ENCODE assay signal across 18 cellular contexts in the genomic region with DNA sequence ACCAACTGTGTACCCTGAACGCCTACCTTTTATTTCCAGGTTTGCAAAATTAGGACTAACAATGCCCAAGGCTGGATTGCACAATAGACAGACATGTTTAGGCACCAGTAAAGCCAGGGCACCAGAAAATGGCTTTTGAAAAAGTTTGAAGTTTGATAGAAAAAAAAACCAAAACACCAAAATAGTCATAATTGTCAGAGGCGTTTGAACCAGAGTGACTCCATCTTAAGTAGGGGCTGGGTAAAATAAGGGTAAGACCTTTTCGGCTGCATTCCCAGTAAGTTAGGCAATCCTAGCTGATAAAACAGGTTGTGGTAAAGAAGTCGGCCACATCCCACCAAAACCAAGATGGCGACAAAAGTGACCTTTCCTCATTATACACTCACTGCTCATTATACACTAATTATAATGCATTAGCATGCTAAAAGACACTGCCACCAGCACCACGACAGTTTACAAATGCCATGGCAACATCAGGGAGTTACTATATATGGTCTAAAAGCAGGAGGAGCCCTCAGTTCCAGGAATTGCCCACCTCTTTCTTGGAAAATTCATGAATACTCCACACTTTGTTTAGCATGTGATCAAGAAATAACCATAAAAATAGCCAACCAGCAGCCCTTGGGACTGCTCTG.
DNase-seq lines count a peak whose midpoint lies in the region; ATAC-seq, FAIRE-seq and TF ChIP-seq lines count a peak whose summit lies in the region.
"Had no signal": no experiment of that assay in that cellular context is flagged by ENCODE, and none has a peak within 500 bp of the region (broad histone marks: within the 10 kb centered on the region; RNA-seq: fewer than 3 reads in every experiment).

No MANE protein-coding gene starts in this region.

- no peak for ATAC-seq in activated T-cell treated with anti-CD3 and anti-CD28 coated beads, Interleukin-2, amount 50 U/mL, for 4 hours
- ATAC-seq in HG03342 (IDR thresholded peaks at IDR 0.05; ENCODE audit: unreplicated experiment): no peak
- no peak for ATAC-seq in naive thymus-derived CD4-positive, alpha-beta T cell
- ATAC-seq: GM23338 had no signal

- DNase-seq in CD1c-positive myeloid dendritic cell (ENCODE audit: extremely low spot score) (peak; percentile 90), SK-MEL-5 (ENCODE audit: low read depth, low spot score) (peak; percentile 28), bronchial epithelial cell (ENCODE audit: low read depth) (peak; percentile 44), osteoblast (ENCODE audit: insufficient read length, low spot score, missing footprints) (no peak), kidney tubule cell (ENCODE audit: low spot score) (no peak)
- no peak for DNase-seq in activated T-cell treated with anti-CD3 and anti-CD28 coated beads, Interleukin-2, amount 50 U/mL, for 4 hours
- DNase-seq in naive thymus-derived CD4-positive, alpha-beta T cell: no peak
- DNase-seq: DMS153, NCI-H1048, NCI-H146, NCI-H2081 treated with DMSO at 0.1 percent for 48 hours, NCI-H510A treated with DMSO at 0.1 percent for 48 hours, NCI-H82 had no signal

- H3K27ac Mint-ChIP-seq in naive thymus-derived CD4-positive, alpha-beta T cell: no peak overlapping the region
- H3K27ac Mint-ChIP-seq: GM23338, IgD-negative memory B cell had no signal

- intact Hi-C loops in naive thymus-derived CD4-positive, alpha-beta T cell (cut with micrococcal nuclease): no loop called here

- H3K4me3 ChIP-seq in bronchial epithelial cell (ENCODE audit: low read depth, low read length): no peak overlapping the region
- no peak overlapping the region for H3K4me3 ChIP-seq in osteoblast (ENCODE audit: insufficient read depth, low read length)
- no peak overlapping the region for H3K4me3 ChIP-seq in naive thymus-derived CD4-positive, alpha-beta T cell (ENCODE audit: low read length)
- H3K4me3 ChIP-seq: BLaER1, GM23338, SJSA1 had no signal

- H3K9me3 Mint-ChIP-seq in activated T-cell treated with anti-CD3 and anti-CD28 coated beads, Interleukin-2, amount 50 U/mL, for 4 hours: no peaks in the 10 kb centered on the region
- H3K9me3 Mint-ChIP-seq in naive thymus-derived CD4-positive, alpha-beta T cell: no peaks in the 10 kb centered on the region
- H3K9me3 Mint-ChIP-seq: GM23338, IgD-negative memory B cell had no signal

- H3K9me3 ChIP-seq in osteoblast (ENCODE audit: low read depth, low read length): no peaks in the 10 kb centered on the region
- H3K9me3 ChIP-seq in naive thymus-derived CD4-positive, alpha-beta T cell (ENCODE audit: control insufficient read depth in 2 of 3, low read length in 3 of 3): no peaks in the 10 kb centered on the region
- H3K9me3 ChIP-seq: BLaER1, SJSA1 had no signal

- in situ Hi-C loops in SK-MEL-5 (cut with HindIII; ENCODE audit: low pct_unique_long_range_greater_than_20kb, low sequenced_read_pairs): no loop called here

- no peaks in the 10 kb centered on the region for H3K79me2 ChIP-seq in osteoblast (ENCODE audit: insufficient read depth, low read length)

- H2AFZ ChIP-seq in osteoblast (ENCODE audit: low read length): peak overlapping the region; percentile 68
- H2AFZ ChIP-seq: GM23338 had no signal

- H3K36me3 Mint-ChIP-seq in activated T-cell treated with anti-CD3 and anti-CD28 coated beads, Interleukin-2, amount 50 U/mL, for 4 hours (ENCODE audit: insufficient read depth): no peaks in the 10 kb centered on the region
- H3K36me3 Mint-ChIP-seq in naive thymus-derived CD4-positive, alpha-beta T cell: no peaks in the 10 kb centered on the region

- POLR2A ChIA-PET in naive thymus-derived CD4-positive, alpha-beta T cell (lab: Charles Lee): no interaction called here

- peak overlapping the region; percentile 45 for H3K4me2 ChIP-seq in osteoblast (ENCODE audit: insufficient read depth, low read length)
- H3K4me2 ChIP-seq: BLaER1, GM23338 had no signal

- H3K27me3 Mint-ChIP-seq in activated T-cell treated with anti-CD3 and anti-CD28 coated beads, Interleukin-2, amount 50 U/mL, for 4 hours (ENCODE audit: low read depth): peaks cover 8% of the 10 kb centered on the region
- H3K27me3 Mint-ChIP-seq in naive thymus-derived CD4-positive, alpha-beta T cell: peaks cover 0 to 52% (median 6%) of the 10 kb centered on the region in 5 donors
- H3K27me3 Mint-ChIP-seq: IgD-negative memory B cell had no signal

- H3K27me3 ChIP-seq in bronchial epithelial cell (ENCODE audit: control insufficient read depth, insufficient read depth, low read length) (peaks cover 4% of the 10 kb centered on the region), osteoblast (ENCODE audit: insufficient read depth, low read length) (no peaks in the 10 kb centered on the region)
- peaks cover 0 to 3% of the 10 kb centered on the region in 2 donors for H3K27me3 ChIP-seq in naive thymus-derived CD4-positive, alpha-beta T cell (ENCODE audit: control insufficient read depth in 2 of 2, insufficient read depth in 2 of 2, low read length in 2 of 2)
- H3K27me3 ChIP-seq: BLaER1, SJSA1 had no signal

- no peak for FAIRE-seq in bronchial epithelial cell (lab: Jason Lieb, UNC)

- no peak for TF ChIP-seq CTCF in bronchial epithelial cell (IDR thresholded peaks at IDR 0.05; ENCODE audit: insufficient read depth, low read length, severe bottlenecking)
- no peak for TF ChIP-seq CTCF in osteoblast (IDR thresholded peaks at IDR 0.05; ENCODE audit: extremely low read depth, low read depth, low read length)

- H3K4me1 Mint-ChIP-seq in activated T-cell treated with anti-CD3 and anti-CD28 coated beads, Interleukin-2, amount 50 U/mL, for 4 hours (ENCODE audit: low read depth): peaks cover 8% of the 10 kb centered on the region
- peaks cover 7 to 14% (median 13%) of the 10 kb centered on the region in 7 donors for H3K4me1 Mint-ChIP-seq in naive thymus-derived CD4-positive, alpha-beta T cell

- H3K4me1 ChIP-seq in osteoblast (ENCODE audit: insufficient read depth, low read length): peaks cover 4% of the 10 kb centered on the region
- peaks cover 0 to 10% of the 10 kb centered on the region in 2 donors for H3K4me1 ChIP-seq in naive thymus-derived CD4-positive, alpha-beta T cell (ENCODE audit: control insufficient read depth in 2 of 2, insufficient read depth in 2 of 2, low read length in 2 of 2)

- H3K27ac ChIP-seq in osteoblast (ENCODE audit: low read depth, low read length): no peak overlapping the region
- no peak overlapping the region for H3K27ac ChIP-seq in naive thymus-derived CD4-positive, alpha-beta T cell (ENCODE audit: low read depth, low read length)
- H3K27ac ChIP-seq: BLaER1, SJSA1 had no signal

- H3K36me3 ChIP-seq in bronchial epithelial cell (ENCODE audit: control insufficient read depth, insufficient read depth, low read length) (no peaks in the 10 kb centered on the region), osteoblast (ENCODE audit: insufficient read depth, low read length) (no peaks in the 10 kb centered on the region)
- no peaks in the 10 kb centered on the region for H3K36me3 ChIP-seq in naive thymus-derived CD4-positive, alpha-beta T cell (ENCODE audit: control insufficient read depth in 2 of 3, insufficient read depth in 3 of 3, low read length in 3 of 3)
- H3K36me3 ChIP-seq: BLaER1, SJSA1 had no signal

- no peaks in the 10 kb centered on the region for H4K20me1 ChIP-seq in osteoblast (ENCODE audit: insufficient read depth, low read length)
- H4K20me1 ChIP-seq: BLaER1 had no signal

- H3K4me3 Mint-ChIP-seq in activated T-cell treated with anti-CD3 and anti-CD28 coated beads, Interleukin-2, amount 50 U/mL, for 4 hours: no peak overlapping the region
- no peak overlapping the region for H3K4me3 Mint-ChIP-seq in naive thymus-derived CD4-positive, alpha-beta T cell
- H3K4me3 Mint-ChIP-seq: GM23338, IgD-negative memory B cell had no signal

- CTCF ChIA-PET in naive thymus-derived CD4-positive, alpha-beta T cell (lab: Charles Lee): no interaction called here

Comparison
In these comparisons a context has a peak if more than half of its experiments do, and no peak if none do; other contexts are left out.
1. DNase-seq: peak in CD1c-positive myeloid dendritic cell (single experiment), SK-MEL-5 (single experiment) and bronchial epithelial cell (single experiment); none in osteoblast (single experiment), activated T-cell treated with anti-CD3 and anti-CD28 coated beads, Interleukin-2, amount 50 U/mL, for 4 hours (single experiment), naive thymus-derived CD4-positive, alpha-beta T cell (0 of 9) and kidney tubule cell (single experiment).